1 cellular context compared by ENCODE assay signal in the genomic region with DNA sequence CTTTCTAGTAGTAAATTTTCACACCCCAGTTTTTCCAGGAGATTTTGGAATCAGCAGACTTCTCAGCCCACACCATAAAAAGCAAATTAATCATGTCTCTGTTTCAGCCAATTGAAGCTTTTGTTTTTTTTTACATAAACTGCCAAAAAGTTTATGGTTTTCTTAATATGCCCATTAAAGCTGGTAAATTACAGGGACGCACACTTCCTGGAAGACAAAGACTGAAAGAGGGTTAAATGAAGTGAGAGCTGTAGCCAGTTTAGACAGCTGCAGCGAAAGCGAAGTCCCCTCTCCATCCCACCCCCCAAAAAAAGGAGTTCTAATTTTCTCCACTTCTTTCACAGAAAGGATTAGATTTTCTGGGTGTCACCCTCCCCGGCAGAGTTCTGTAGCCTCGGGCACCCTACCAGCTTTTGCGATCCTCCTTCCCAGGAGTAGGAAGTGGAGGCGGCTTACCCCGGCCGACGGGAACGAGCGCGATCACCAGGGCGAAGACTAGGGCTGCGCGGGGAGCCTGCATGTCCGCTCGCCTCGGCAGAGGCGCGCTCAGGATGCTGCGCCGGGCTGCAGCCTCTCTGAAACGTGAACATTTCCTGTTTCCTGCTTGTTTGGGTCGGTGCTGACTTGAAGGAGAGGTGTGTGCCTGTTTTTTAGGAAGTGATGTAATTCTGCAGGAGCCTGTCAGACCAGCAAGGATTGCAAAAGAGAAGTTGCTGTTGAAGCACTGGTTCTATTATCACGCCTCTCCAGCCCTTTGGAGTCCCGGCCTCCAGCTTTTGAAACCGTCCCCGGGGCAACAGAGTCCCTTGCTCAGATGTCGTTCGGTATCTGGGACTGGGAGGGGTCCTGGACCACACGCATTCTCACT.
TF ChIP-seq lines count a peak whose summit lies in the region.

A gene with protein sequence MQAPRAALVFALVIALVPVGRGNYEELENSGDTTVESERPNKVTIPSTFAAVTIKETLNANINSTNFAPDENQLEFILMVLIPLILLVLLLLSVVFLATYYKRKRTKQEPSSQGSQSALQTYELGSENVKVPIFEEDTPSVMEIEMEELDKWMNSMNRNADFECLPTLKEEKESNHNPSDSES (minus strand): TSS at position 584 of the 868 bp plus-strand sequence. CDS start 64 bp downstream, at position 520.

TF ChIP-seq in K562, 482 proteins besides CTCF, POLR2A, EP300 and RAD21 (continued from another document and continues in another):
- TF ChIP-seq, protein P1, sequence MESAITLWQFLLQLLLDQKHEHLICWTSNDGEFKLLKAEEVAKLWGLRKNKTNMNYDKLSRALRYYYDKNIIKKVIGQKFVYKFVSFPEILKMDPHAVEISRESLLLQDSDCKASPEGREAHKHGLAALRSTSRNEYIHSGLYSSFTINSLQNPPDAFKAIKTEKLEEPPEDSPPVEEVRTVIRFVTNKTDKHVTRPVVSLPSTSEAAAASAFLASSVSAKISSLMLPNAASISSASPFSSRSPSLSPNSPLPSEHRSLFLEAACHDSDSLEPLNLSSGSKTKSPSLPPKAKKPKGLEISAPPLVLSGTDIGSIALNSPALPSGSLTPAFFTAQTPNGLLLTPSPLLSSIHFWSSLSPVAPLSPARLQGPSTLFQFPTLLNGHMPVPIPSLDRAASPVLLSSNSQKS (CRISPR knock-in tag; IDR thresholded peaks at IDR 0.05): no peak
- TF ChIP-seq RCOR1 (IDR thresholded peaks at IDR 0.05; ENCODE audit: borderline replicate concordance in 1 of 2, low read depth in 2 of 2, low read length in 2 of 2): 0 out of 4 replicates have a peak, but pooled peaks of 1 of the 2 experiments have one; percentile 9
- TF ChIP-seq ETV6 (IDR thresholded peaks at IDR 0.05; ENCODE audit: borderline replicate concordance in 1 of 2, low read depth in 2 of 2, low read length in 1 of 2): peak; percentile 65 to 86; a peak in 3 of 4 replicates
- no peak for TF ChIP-seq ETV6 (CRISPR knock-in tag; IDR thresholded peaks at IDR 0.05; ENCODE audit: borderline replicate concordance)
- TF ChIP-seq THRB (CRISPR knock-in tag; conservative IDR thresholded peaks at IDR 0.05): no peak
- TF ChIP-seq CREB1 (IDR thresholded peaks at IDR 0.05): no peak
- no peak for TF ChIP-seq CREB1 (CRISPR knock-in tag; IDR thresholded peaks at IDR 0.05)
- TF ChIP-seq POLR2H (tag; IDR thresholded peaks at IDR 0.05; ENCODE audit: low read depth): peak; percentile 28; the same call in 1 of the 2 replicates
- TF ChIP-seq GMEB1 (CRISPR knock-in tag; IDR thresholded peaks at IDR 0.05): no peak
- TF ChIP-seq ZSCAN32 (CRISPR knock-in tag; IDR thresholded peaks at IDR 0.05): no peak
- no peak for TF ChIP-seq ZNF175 (CRISPR knock-in tag; IDR thresholded peaks at IDR 0.05; ENCODE audit: low read depth)
- peak; percentile 87 for TF ChIP-seq GABPA (tag; conservative IDR thresholded peaks at IDR 0.05; ENCODE audit: low read depth)
- peak; percentile 66; the same call in 1 of the 2 replicates for TF ChIP-seq ATF4 (CRISPR knock-in tag; IDR thresholded peaks at IDR 0.05)
- peak; percentile 42; the same call in 1 of the 2 replicates for TF ChIP-seq ELF2 (CRISPR knock-in tag; IDR thresholded peaks at IDR 0.05)
- no peak for TF ChIP-seq NONO (IDR thresholded peaks at IDR 0.05; ENCODE audit: low read depth in 2 of 2, low read length in 1 of 2)
- no peak for TF ChIP-seq FOXA1 (IDR thresholded peaks at IDR 0.05; ENCODE audit: borderline replicate concordance)
- no peak for TF ChIP-seq THRAP3 (IDR thresholded peaks at IDR 0.05; ENCODE audit: borderline replicate concordance)
- TF ChIP-seq ZFP36 (IDR thresholded peaks at IDR 0.05; ENCODE audit: low read depth, low read length, partially characterized antibody): peak; percentile 43
- peak; percentile 82; the same call in 1 of the 2 replicates for TF ChIP-seq LCOR (CRISPR knock-in tag; IDR thresholded peaks at IDR 0.05)
- TF ChIP-seq ZBTB40 (IDR thresholded peaks at IDR 0.05): peak; percentile 60
- no peak for TF ChIP-seq ZBTB40 (CRISPR knock-in tag; IDR thresholded peaks at IDR 0.05)
- no peak for TF ChIP-seq PHB2 (IDR thresholded peaks at IDR 0.05; ENCODE audit: low read depth)
- peak; percentile 57 for TF ChIP-seq BHLHE40 (IDR thresholded peaks at IDR 0.05; ENCODE audit: low read length)
- TF ChIP-seq, protein P2, sequence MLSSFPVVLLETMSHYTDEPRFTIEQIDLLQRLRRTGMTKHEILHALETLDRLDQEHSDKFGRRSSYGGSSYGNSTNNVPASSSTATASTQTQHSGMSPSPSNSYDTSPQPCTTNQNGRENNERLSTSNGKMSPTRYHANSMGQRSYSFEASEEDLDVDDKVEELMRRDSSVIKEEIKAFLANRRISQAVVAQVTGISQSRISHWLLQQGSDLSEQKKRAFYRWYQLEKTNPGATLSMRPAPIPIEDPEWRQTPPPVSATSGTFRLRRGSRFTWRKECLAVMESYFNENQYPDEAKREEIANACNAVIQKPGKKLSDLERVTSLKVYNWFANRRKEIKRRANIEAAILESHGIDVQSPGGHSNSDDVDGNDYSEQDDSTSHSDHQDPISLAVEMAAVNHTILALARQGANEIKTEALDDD (IDR thresholded peaks at IDR 0.05): peak; percentile 37; the same call in 1 of the 2 replicates
- TF ChIP-seq ZBTB11 (CRISPR knock-in tag; IDR thresholded peaks at IDR 0.05): 0 out of 6 replicates have a peak, but pooled peaks of 1 of the 3 experiments have one; percentile 38
- TF ChIP-seq ZNF766 (CRISPR knock-in tag; conservative IDR thresholded peaks at IDR 0.05): peak; percentile 35; the same call in 1 of the 2 replicates
- TF ChIP-seq CEBPB (tag; IDR thresholded peaks at IDR 0.05): peak; percentile 78
- TF ChIP-seq HIVEP1 (CRISPR knock-in tag; IDR thresholded peaks at IDR 0.05): 0 out of 2 replicates have a peak, but pooled peaks have one; percentile 15
- no peak for TF ChIP-seq ZNF561 (CRISPR knock-in tag; conservative IDR thresholded peaks at IDR 0.05)
- peak; percentile 47 for TF ChIP-seq CREM (IDR thresholded peaks at IDR 0.05; ENCODE audit: low read depth)
- peak; percentile 52; the same call in 1 of the 2 replicates for TF ChIP-seq L3MBTL2 (IDR thresholded peaks at IDR 0.05)
- 0 out of 2 replicates have a peak, but pooled peaks have one; percentile 1 for TF ChIP-seq CBX1 (IDR thresholded peaks at IDR 0.05; ENCODE audit: low read depth)
- no peak for TF ChIP-seq DLX4 (CRISPR knock-in tag; IDR thresholded peaks at IDR 0.05)
- TF ChIP-seq LARP7 (IDR thresholded peaks at IDR 0.05): no peak
- TF ChIP-seq HNRNPK (IDR thresholded peaks at IDR 0.05; ENCODE audit: low read depth, low read length, poor library complexity, severe bottlenecking): no peak
- peak; percentile 57 for TF ChIP-seq ETV1 (tag; conservative IDR thresholded peaks at IDR 0.05; ENCODE audit: low read depth)
